Comparison of ENCODE assay signal across 17 cellular contexts in the genomic region with DNA sequence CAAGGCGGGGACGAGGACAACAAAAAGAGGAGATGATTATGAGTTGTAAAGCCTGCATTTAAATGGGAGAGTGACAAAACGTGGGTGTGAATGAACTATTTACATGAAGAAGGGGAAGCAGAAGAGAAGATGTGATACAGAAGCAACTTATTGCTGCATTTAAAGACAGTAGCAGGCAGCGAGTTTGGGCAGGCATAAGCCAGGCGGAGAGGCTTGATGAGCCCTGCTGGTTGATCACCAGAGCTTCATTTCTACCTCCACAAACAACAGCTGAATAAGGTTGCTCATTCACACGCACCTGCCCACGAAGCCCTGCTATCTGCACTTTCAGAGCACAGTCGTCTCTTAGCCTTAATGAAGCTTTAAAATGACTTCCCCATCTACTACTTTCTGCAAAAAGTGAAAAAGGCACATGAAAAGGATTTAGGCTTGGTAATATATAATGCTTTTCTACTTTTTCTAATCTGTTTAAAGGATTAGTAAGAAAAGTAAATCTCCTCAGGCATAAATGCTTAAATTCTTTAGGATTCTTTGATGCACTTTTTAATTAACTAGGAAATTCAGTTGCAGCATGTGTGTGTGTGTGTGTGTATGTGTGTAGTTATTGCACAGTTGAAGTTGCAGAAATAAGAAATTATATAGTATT. TPM values are rescaled to one million over a fixed set of nuclear protein-coding genes. Genes with fewer than 3 reads are reported as not detected.
"Had no signal": no experiment of that assay in that cellular context is flagged by ENCODE, and none has a peak within 500 bp of the region (broad histone marks: within the 10 kb centered on the region; RNA-seq: fewer than 3 reads in every experiment).

No MANE protein-coding gene starts in this region.

- H3K4me3 ChIP-seq: sigmoid colon had no signal

- DNase-seq: activated CD4-positive, alpha-beta T cell treated with anti-CD3 and anti-CD28 coated beads, Interleukin-2, amount 50 U/mL, for 1 hour; activated CD4-positive, CD25-positive, alpha-beta regulatory T cell; activated naive CD8-positive, alpha-beta T cell treated with anti-CD3 and anti-CD28 coated beads, Interleukin-2, amount 10 ng/mL, durations not matched to agents 7 days and 5 days; anterior cingulate cortex; dermis blood vessel endothelial cell; effector memory CD8-positive, alpha-beta T cell; foreskin melanocyte; kidney glomerular epithelial cell; sigmoid colon; stimulated activated CD4-positive, alpha-beta T cell treated with anti-CD3 and anti-CD28 coated beads, Interleukin-1b, Interleukin-23, amount 100 ng/mL, for 48 hours; T-helper 2 cell had no signal

- H3K9me3 Mint-ChIP-seq: activated naive CD8-positive, alpha-beta T cell treated with anti-CD3 and anti-CD28 coated beads, Interleukin-2, amount 10 ng/mL, durations not matched to agents 7 days and 5 days; activated T-helper 1 cell treated with anti-CD3 and anti-CD28 coated beads, Interleukin-12 subunit alpha, Interleukin-12 subunit beta, Interleukin-2, Interleukin-4 antibody, amounts not matched to agents 30 ng/mL and 10 ng/mL and 1 ng/mL, durations not matched to agents 14 hours and 24 hours and 36 hours had no signal

- H3K27ac Mint-ChIP-seq: activated naive CD8-positive, alpha-beta T cell treated with anti-CD3 and anti-CD28 coated beads, Interleukin-2, amount 10 ng/mL, durations not matched to agents 7 days and 5 days; activated T-helper 1 cell treated with anti-CD3 and anti-CD28 coated beads, Interleukin-12 subunit alpha, Interleukin-12 subunit beta, Interleukin-2, Interleukin-4 antibody, amounts not matched to agents 30 ng/mL and 10 ng/mL and 1 ng/mL, durations not matched to agents 14 hours and 24 hours and 36 hours; effector memory CD8-positive, alpha-beta T cell had no signal

- H3K9me3 ChIP-seq: sigmoid colon had no signal

- H3K36me3 Mint-ChIP-seq: activated naive CD8-positive, alpha-beta T cell treated with anti-CD3 and anti-CD28 coated beads, Interleukin-2, amount 10 ng/mL, durations not matched to agents 7 days and 5 days had no signal

- H3K27ac ChIP-seq: sigmoid colon had no signal

- H3K36me3 ChIP-seq: sigmoid colon had no signal

- H3K4me3 Mint-ChIP-seq: activated naive CD8-positive, alpha-beta T cell treated with anti-CD3 and anti-CD28 coated beads, Interleukin-2, amount 10 ng/mL, durations not matched to agents 7 days and 5 days; activated T-helper 1 cell treated with anti-CD3 and anti-CD28 coated beads, Interleukin-12 subunit alpha, Interleukin-12 subunit beta, Interleukin-2, Interleukin-4 antibody, amounts not matched to agents 30 ng/mL and 10 ng/mL and 1 ng/mL, durations not matched to agents 14 hours and 24 hours and 36 hours; effector memory CD8-positive, alpha-beta T cell had no signal

RNA-seq across cellular contexts. Expression of gene SLC38A11, which starts 3.1 kb away (rescaled TPM):
- total RNA-seq: activated CD8-positive, alpha-beta memory T cell treated with anti-CD3 and anti-CD28 coated beads for 36 hours; activated naive CD8-positive, alpha-beta T cell treated with anti-CD3 and anti-CD28 coated beads, Interleukin-2, amount 10 ng/mL, durations not matched to agents 7 days and 5 days; activated T-helper 1 cell treated with anti-CD3 and anti-CD28 coated beads, Interleukin-12 subunit alpha, Interleukin-12 subunit beta, Interleukin-2, Interleukin-4 antibody, amounts not matched to agents 30 ng/mL and 10 ng/mL and 1 ng/mL, durations not matched to agents 14 hours and 24 hours and 36 hours; bronchial epithelial cell; dermis blood vessel endothelial cell; osteocyte; pulmonary artery endothelial cell had no signal
- polyA plus RNA-seq: neural cell had no signal
